ENCODE assay signal across 8 cellular contexts in the genomic region with DNA sequence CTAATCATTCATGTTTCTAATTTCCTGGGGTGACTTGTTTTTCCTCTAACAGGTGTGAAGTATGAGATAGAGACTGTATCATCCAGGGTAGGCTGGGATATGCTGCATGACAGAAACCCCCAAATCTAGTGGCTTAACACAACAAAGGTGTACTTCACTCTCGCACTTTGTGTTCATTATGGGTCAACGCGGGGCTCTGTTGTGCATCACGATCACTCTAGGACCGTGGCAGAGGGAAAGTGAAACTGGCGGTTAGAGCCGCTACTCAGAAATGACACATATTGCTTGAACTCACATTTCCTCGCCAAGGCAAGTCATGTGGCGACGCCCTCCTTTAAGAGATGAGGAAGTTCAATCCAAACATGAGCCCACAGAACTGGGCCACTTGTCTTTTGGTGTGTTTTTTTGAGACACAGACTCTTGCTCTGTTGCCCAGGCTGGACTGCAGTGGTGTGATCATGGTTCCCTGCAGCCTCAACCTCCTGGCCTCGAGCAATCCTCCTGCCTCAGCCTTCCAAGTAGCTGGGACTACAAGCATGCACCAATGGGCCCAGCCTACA. TPM values are rescaled to one million over a fixed set of nuclear protein-coding genes. Genes with fewer than 3 reads are reported as not detected.
DNase-seq lines count a peak whose midpoint lies in the region; ATAC-seq and TF ChIP-seq lines count a peak whose summit lies in the region.

No MANE protein-coding gene starts in this region.

- TF ChIP-seq POLR2A in GM18505 (IDR thresholded peaks at IDR 0.05; ENCODE audit: borderline replicate concordance, extremely low read depth, insufficient read depth, insufficient read length): no peak

- no peak for TF ChIP-seq CTCF in Caco-2 (IDR thresholded peaks at IDR 0.05; ENCODE audit: insufficient read depth in 1 of 2, low read depth in 1 of 2, low read length in 1 of 2, severe bottlenecking in 1 of 2, unreplicated experiment in 1 of 2)
- no peak for TF ChIP-seq CTCF in WTC11 (IDR thresholded peaks at IDR 0.05)

- H3K27ac Mint-ChIP-seq in Caco-2 (ENCODE audit: unreplicated experiment) (no peak overlapping the region), WTC11 (no peak overlapping the region)

- no peaks in the 10 kb centered on the region for H3K9me3 ChIP-seq in Caco-2

- BruUV-seq in Caco-2 (replicated peaks; lab: Mats Ljungman, UMichigan): no TSS peak

- POLR2A ChIA-PET in Caco-2 (lab: Charles Lee): no interaction called here
- POLR2A ChIA-PET in WTC11 (lab: Charles Lee): no interaction called here

- intact Hi-C loops in Caco-2 (cut with micrococcal nuclease; ENCODE audit: unreplicated experiment): no loop called here

- ATAC-seq in GM18505 (IDR thresholded peaks at IDR 0.05; ENCODE audit: unreplicated experiment): peak; percentile 94
- ATAC-seq in HG02840 (IDR thresholded peaks at IDR 0.05; ENCODE audit: low FRiP score, unreplicated experiment): peak; percentile 98
- ATAC-seq in WTC11: no peak

- peaks cover 4% of the 10 kb centered on the region; the same call in 1 of the 2 replicates for H3K4me1 ChIP-seq in Caco-2

- H3K36me3 Mint-ChIP-seq in Caco-2 (ENCODE audit: insufficient read depth, unreplicated experiment) (no peaks in the 10 kb centered on the region), WTC11 (no peaks in the 10 kb centered on the region)

- H3K9me3 Mint-ChIP-seq in Caco-2 (ENCODE audit: unreplicated experiment): no peaks in the 10 kb centered on the region
- no peaks in the 10 kb centered on the region for H3K9me3 Mint-ChIP-seq in WTC11

- no peaks in the 10 kb centered on the region for H3K27me3 Mint-ChIP-seq in Caco-2 (ENCODE audit: insufficient read depth, unreplicated experiment)
- H3K27me3 Mint-ChIP-seq in WTC11 (ENCODE audit: low read depth): no peaks in the 10 kb centered on the region

- H3K27me3 ChIP-seq in Caco-2 (replicated peaks; ENCODE audit: control insufficient read depth, insufficient read depth, low read length): no peaks in the 10 kb centered on the region

- H3K4me3 Mint-ChIP-seq in Caco-2 (ENCODE audit: unreplicated experiment) (no peak overlapping the region), WTC11 (no peak overlapping the region)

- CTCF ChIA-PET in Caco-2 (lab: Charles Lee) (interaction anchor here (0.6 kb wide), 1 partner anchor 319 kb away, joined by 7 read pairs; no protein-coding TSS in a partner anchor), WTC11 (lab: Charles Lee) (no interaction called here)

- peak; percentile 84 for DNase-seq in NOMO-1 treated with dmso at 0.1 percent for 144 hours (lab: John Stamatoyannopoulos, UW; ENCODE audit: unreplicated experiment)
- peak; percentile 56 for DNase-seq in activated T-cell treated with anti-CD3 and anti-CD28 coated beads for 4 hours
- peak; percentile 84 for DNase-seq in germinal center (ENCODE audit: low spot score)
- peak; percentile 68 to 77 (median 70) for DNase-seq in stimulated activated CD4-positive, alpha-beta T cell treated with anti-CD3 and anti-CD28 coated beads, Interleukin-12 subunit alpha, Interleukin-12 subunit beta, amount 100 ng/mL, for 48 hours (ENCODE audit: low read depth in 2 of 3, low spot score in 1 of 3)
- no peak for DNase-seq in Caco-2
- DNase-seq in WTC11 (ENCODE audit: low spot score): no peak

- H3K36me3 ChIP-seq in Caco-2 (ENCODE audit: control insufficient read depth, insufficient read depth, low read length): no peaks in the 10 kb centered on the region

- H3K4me3 ChIP-seq in Caco-2 (ENCODE audit: low read depth, low read length): no peak overlapping the region

- H3K4me1 Mint-ChIP-seq in Caco-2 (ENCODE audit: low read depth, unreplicated experiment) (no peaks in the 10 kb centered on the region), WTC11 (peaks cover 16% of the 10 kb centered on the region)

TF ChIP-seq in WTC11, 78 proteins besides CTCF, POLR2A, EP300 and RAD21:
- no peak for TF ChIP-seq FOXK1 (CRISPR knock-in tag; IDR thresholded peaks at IDR 0.05)
- TF ChIP-seq, protein P1, sequence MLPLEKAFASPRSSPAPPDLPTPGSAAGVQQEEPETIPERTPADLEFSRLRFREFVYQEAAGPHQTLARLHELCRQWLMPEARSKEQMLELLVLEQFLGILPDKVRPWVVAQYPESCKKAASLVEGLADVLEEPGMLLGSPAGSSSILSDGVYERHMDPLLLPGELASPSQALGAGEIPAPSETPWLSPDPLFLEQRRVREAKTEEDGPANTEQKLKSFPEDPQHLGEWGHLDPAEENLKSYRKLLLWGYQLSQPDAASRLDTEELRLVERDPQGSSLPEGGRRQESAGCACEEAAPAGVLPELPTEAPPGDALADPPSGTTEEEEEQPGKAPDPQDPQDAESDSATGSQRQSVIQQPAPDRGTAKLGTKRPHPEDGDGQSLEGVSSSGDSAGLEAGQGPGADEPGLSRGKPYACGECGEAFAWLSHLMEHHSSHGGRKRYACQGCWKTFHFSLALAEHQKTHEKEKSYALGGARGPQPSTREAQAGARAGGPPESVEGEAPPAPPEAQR (CRISPR knock-in tag; IDR thresholded peaks at IDR 0.05): no peak

RNA-seq across cellular contexts. Expression of gene TMEM230, which starts 34.4 kb away (rescaled TPM):
- total RNA-seq in Caco-2 (2022): 120 and 129 TPM in 2 replicates
- total RNA-seq in WTC11 (2021): 72.7 to 78.4 TPM (median 73.9 TPM) in 3 replicates

RNA-seq across cellular contexts. Expression of gene PCNA, which starts 41.3 kb away (rescaled TPM):
- total RNA-seq in Caco-2 (2022): 233 and 258 TPM in 2 replicates
- total RNA-seq in WTC11 (2021): 239 to 262 TPM (median 240 TPM) in 3 replicates

RNA-seq across cellular contexts. Expression of gene CDS2, which starts 48.3 kb away (rescaled TPM):
- total RNA-seq in Caco-2 (2022) (46.7 and 53.8 TPM in 2 replicates), WTC11 (2021) (49.1 to 56.6 TPM (median 54.9 TPM) in 3 replicates)

Comparison
In these comparisons a context has a peak if more than half of its experiments do, and no peak if none do; other contexts are left out.
1. DNase-seq: peak in NOMO-1 treated with dmso at 0.1 percent for 144 hours (single experiment), activated T-cell treated with anti-CD3 and anti-CD28 coated beads for 4 hours (single experiment), germinal center (single experiment) and stimulated activated CD4-positive, alpha-beta T cell treated with anti-CD3 and anti-CD28 coated beads, Interleukin-12 subunit alpha, Interleukin-12 subunit beta, amount 100 ng/mL, for 48 hours (3 of 3); none in Caco-2 (0 of 2) and WTC11 (single experiment).